In the genomic region with DNA sequence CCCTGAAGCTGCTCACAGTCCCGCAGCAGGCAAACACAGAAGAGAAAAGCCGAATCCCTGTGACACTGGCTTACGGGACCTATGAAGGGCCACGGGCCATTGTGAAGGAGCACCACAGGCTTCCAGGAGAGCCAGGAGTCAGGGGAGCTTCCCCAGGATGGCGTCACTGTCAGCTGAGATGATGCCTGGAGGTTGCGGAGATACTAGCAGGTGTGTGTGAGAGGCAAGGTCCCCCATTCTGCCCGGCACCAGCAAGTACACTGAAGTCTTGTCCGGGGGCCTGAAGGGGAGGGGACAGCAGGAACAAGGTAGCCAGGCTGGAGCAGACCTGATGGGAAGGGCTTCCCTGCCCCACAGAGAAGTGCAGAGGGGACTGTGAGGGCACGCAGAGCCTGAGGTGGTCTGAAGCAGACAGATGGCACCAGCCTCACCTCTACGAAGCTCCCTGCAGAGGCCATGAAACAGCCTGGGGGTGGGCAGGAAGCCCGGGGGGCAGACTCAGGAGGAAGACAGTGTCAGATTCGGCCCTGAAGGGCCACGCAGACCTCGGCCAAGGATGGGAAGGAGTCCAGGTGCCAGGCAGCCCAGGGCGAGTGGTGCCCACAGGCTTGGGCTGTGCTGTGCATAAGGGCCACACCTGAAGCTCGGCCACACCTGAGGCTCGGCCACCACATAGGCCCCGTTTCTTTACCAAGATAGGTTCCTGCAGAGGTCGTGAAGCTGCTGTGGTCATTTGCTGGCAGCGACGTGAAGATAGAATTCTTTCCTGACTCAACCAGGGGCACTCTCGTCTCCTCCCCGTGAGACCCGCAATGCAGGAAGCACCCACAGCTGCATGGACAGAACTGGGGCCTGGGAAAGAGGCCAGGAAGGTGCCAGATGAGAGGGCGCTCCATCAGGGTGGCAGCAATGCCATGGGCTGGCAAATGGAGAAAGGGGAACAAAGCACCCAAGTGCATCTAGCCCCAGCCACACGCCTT, we compare ENCODE assay signal across 17 cellular contexts. TPM values are rescaled to one million over a fixed set of nuclear protein-coding genes. Genes with fewer than 3 reads are reported as not detected.
"Had no signal": no experiment of that assay in that cellular context is flagged by ENCODE, and none has a peak within 500 bp of the region (broad histone marks: within the 10 kb centered on the region; RNA-seq: fewer than 3 reads in every experiment).

No MANE protein-coding gene starts in this region.

- H3K4me1 Mint-ChIP-seq: nephron had no signal

- DNase-seq: effector CD8-positive, alpha-beta T cell; heart left ventricle; hippocampal formation; mucosa of descending colon; ovary; sigmoid colon; stimulated activated CD4-positive, alpha-beta T cell treated with anti-CD3 and anti-CD28 coated beads, Interleukin-2, amount 100 ng/mL, for 24 hours; stimulated activated CD4-positive, alpha-beta T cell treated with anti-CD3 and anti-CD28 coated beads, Interleukin-4, amount 100 ng/mL, for 4 hours; stimulated activated naive CD4-positive, alpha-beta T cell treated with Interleukin-2 at 50 U/mL for 16 hours; trophoblast cell; uterus had no signal

- H3K4me3 ChIP-seq: coronary artery, heart left ventricle, mucosa of descending colon, ovary, right atrium auricular region, sigmoid colon, skin epidermis, uterus had no signal

- H3K36me3 ChIP-seq: ovary, sigmoid colon, uterus had no signal

- H3K27ac Mint-ChIP-seq: nephron had no signal

- H3K4me3 Mint-ChIP-seq: nephron had no signal

- H3K9me3 ChIP-seq: heart left ventricle, mucosa of descending colon, ovary, right atrium auricular region, sigmoid colon, uterus had no signal

- H3K9me3 Mint-ChIP-seq: nephron had no signal

- ATAC-seq: esophagus mucosa, left lobe of liver, mucosa of descending colon had no signal

- H3K27ac ChIP-seq: coronary artery, heart left ventricle, ovary, right atrium auricular region, sigmoid colon, skin epidermis, uterus had no signal

- H3K27me3 ChIP-seq: heart left ventricle, ovary, right atrium auricular region, sigmoid colon, uterus had no signal

- H3K4me1 ChIP-seq: heart left ventricle, right atrium auricular region, sigmoid colon, uterus had no signal

RNA-seq across cellular contexts. Expression of a gene that starts 10.1 kb away (rescaled TPM):
- total RNA-seq: esophagus mucosa had no signal
